ENCODE assay signal across 32 cellular contexts in genomic region chr13:101393140-101393539, GRCh38. TPM values are rescaled to one million over a fixed set of nuclear protein-coding genes. Genes with fewer than 3 reads are reported as not detected.
"Had no signal": no experiment of that assay in that cellular context is flagged by ENCODE, and none has a peak within 500 bp of the region (broad histone marks: within the 10 kb centered on the region; RNA-seq: fewer than 3 reads in every experiment).

No MANE protein-coding gene starts in this region.

- FAIRE-seq: bronchial epithelial cell, K562, TTC549 had no signal

- H3K36me3 Mint-ChIP-seq: activated naive CD8-positive, alpha-beta T cell treated with anti-CD3 and anti-CD28 coated beads for 36 hours had no signal

- H3K4me3 Mint-ChIP-seq: activated CD4-positive, alpha-beta T cell treated with anti-CD3 and anti-CD28 coated beads, Interleukin-2, amount 10 ng/mL, durations not matched to agents 24 days and 14 days; activated CD8-positive, alpha-beta T cell treated with anti-CD3 and anti-CD28 coated beads for 36 hours; activated naive CD8-positive, alpha-beta T cell treated with anti-CD3 and anti-CD28 coated beads for 36 hours; activated T-cell treated with anti-CD3 and anti-CD28 coated beads, Interleukin-2, amount 50 U/mL, for 72 hours; activated T-helper 17 cell treated with anti-CD3 and anti-CD28 coated beads, Interleukin-2, amount 50 U/mL, for 72 hours; T-helper 1 cell treated with Interleukin-12 subunit alpha and Interleukin-12 subunit beta and Interleukin-4 antibody, amounts not matched to agents 30 μg/mL and 1 μg/mL, for 36 hours; T-helper 2 cell treated with Interferon-gamma antibody and Interleukin-4, amounts not matched to agents 5 μg/mL and 100 μg/mL, for 36 hours had no signal

- H3K36me3 ChIP-seq: SJSA1 had no signal

- H3K9me3 ChIP-seq: SJSA1 had no signal

- H3K9me3 Mint-ChIP-seq: activated CD4-positive, alpha-beta T cell treated with anti-CD3 and anti-CD28 coated beads, Interleukin-2, amount 10 ng/mL, durations not matched to agents 24 days and 14 days; activated CD8-positive, alpha-beta T cell treated with anti-CD3 and anti-CD28 coated beads for 36 hours; activated naive CD8-positive, alpha-beta T cell treated with anti-CD3 and anti-CD28 coated beads for 36 hours; activated T-helper 17 cell treated with anti-CD3 and anti-CD28 coated beads, Interleukin-2, amount 50 U/mL, for 72 hours; T-helper 1 cell treated with Interleukin-12 subunit alpha and Interleukin-12 subunit beta and Interleukin-4 antibody, amounts not matched to agents 30 μg/mL and 1 μg/mL, for 36 hours; T-helper 2 cell treated with Interferon-gamma antibody and Interleukin-4, amounts not matched to agents 5 μg/mL and 100 μg/mL, for 36 hours had no signal

- DNase-seq: activated CD4-positive, alpha-beta T cell treated with anti-CD3 and anti-CD28 coated beads, Interleukin-2, amount 10 ng/mL, durations not matched to agents 24 days and 14 days; activated CD4-positive, alpha-beta T cell treated with anti-CD3 and anti-CD28 coated beads, Interleukin-2, amount 50 U/mL, for 4 hours; activated CD8-positive, alpha-beta T cell treated with anti-CD3 and anti-CD28 coated beads for 36 hours; activated effector memory CD4-positive, alpha-beta T cell treated with anti-CD3 and anti-CD28 coated beads, Interleukin-2, amount 50 U/mL, for 16 hours; activated naive CD4-positive, alpha-beta T cell; activated naive CD4-positive, alpha-beta T cell treated with anti-CD3 and anti-CD28 coated beads, Interleukin-2, amount 50 U/mL, for 16 hours; activated naive CD8-positive, alpha-beta T cell treated with anti-CD3 and anti-CD28 coated beads for 36 hours; activated T-cell treated with anti-CD3 and anti-CD28 coated beads, Interleukin-2, amount 50 U/mL, for 1 hour; activated T-cell treated with anti-CD3 and anti-CD28 coated beads, Interleukin-2, amount 50 U/mL, for 72 hours; amniotic stem cell; aorta; caudate nucleus; cerebellar nuclear complex; NCI-H1105; NCI-H1436; NCI-H1694; NCI-H1930; NCI-H2081 treated with DMSO at 0.1 percent for 48 hours; NCI-H2171; NCI-H510A; NCI-H526; NCI-H748 treated with DMSO at 0.1 percent for 48 hours; OCI-M1; SHP77 treated with DMSO at 0.1 percent for 48 hours had no signal

- H3K27ac Mint-ChIP-seq: activated CD4-positive, alpha-beta T cell treated with anti-CD3 and anti-CD28 coated beads, Interleukin-2, amount 10 ng/mL, durations not matched to agents 24 days and 14 days; activated CD8-positive, alpha-beta T cell treated with anti-CD3 and anti-CD28 coated beads for 36 hours; activated naive CD8-positive, alpha-beta T cell treated with anti-CD3 and anti-CD28 coated beads for 36 hours; activated T-cell treated with anti-CD3 and anti-CD28 coated beads, Interleukin-2, amount 50 U/mL, for 72 hours; activated T-helper 17 cell treated with anti-CD3 and anti-CD28 coated beads, Interleukin-2, amount 50 U/mL, for 72 hours; T-helper 1 cell treated with Interleukin-12 subunit alpha and Interleukin-12 subunit beta and Interleukin-4 antibody, amounts not matched to agents 30 μg/mL and 1 μg/mL, for 36 hours; T-helper 2 cell treated with Interferon-gamma antibody and Interleukin-4, amounts not matched to agents 5 μg/mL and 100 μg/mL, for 36 hours had no signal

- H3K27me3 ChIP-seq: SJSA1 had no signal

- H3K27ac ChIP-seq: SJSA1 had no signal

- ATAC-seq: activated CD8-positive, alpha-beta T cell treated with anti-CD3 and anti-CD28 coated beads for 36 hours; activated T-cell treated with anti-CD3 and anti-CD28 coated beads, Interleukin-2, amount 50 U/mL, for 72 hours; activated T-helper 17 cell treated with anti-CD3 and anti-CD28 coated beads, Interleukin-2, amount 50 U/mL, for 72 hours; K562 had no signal

- H3K27me3 Mint-ChIP-seq: activated CD4-positive, alpha-beta T cell treated with anti-CD3 and anti-CD28 coated beads, Interleukin-2, amount 10 ng/mL, durations not matched to agents 24 days and 14 days; activated CD8-positive, alpha-beta T cell treated with anti-CD3 and anti-CD28 coated beads for 36 hours had no signal

- H3K4me1 Mint-ChIP-seq: activated CD4-positive, alpha-beta T cell treated with anti-CD3 and anti-CD28 coated beads, Interleukin-2, amount 10 ng/mL, durations not matched to agents 24 days and 14 days; activated naive CD8-positive, alpha-beta T cell treated with anti-CD3 and anti-CD28 coated beads for 36 hours had no signal

- H3K4me3 ChIP-seq: K562, SJSA1 had no signal

RNA-seq across cellular contexts. Expression of gene NALCN, which starts 23.2 kb away (rescaled TPM):
- total RNA-seq: activated CD4-positive, alpha-beta T cell treated with anti-CD3 and anti-CD28 coated beads, Interleukin-2, amount 10 ng/mL, durations not matched to agents 24 days and 14 days; activated CD8-positive, alpha-beta memory T cell treated with anti-CD3 and anti-CD28 coated beads for 36 hours; activated CD8-positive, alpha-beta T cell treated with anti-CD3 and anti-CD28 coated beads for 36 hours; activated naive CD8-positive, alpha-beta T cell treated with anti-CD3 and anti-CD28 coated beads for 36 hours; activated T-cell treated with anti-CD3 and anti-CD28 coated beads, Interleukin-2, amount 50 U/mL, for 72 hours; activated T-helper 17 cell treated with anti-CD3 and anti-CD28 coated beads, Interleukin-2, amount 50 U/mL, for 72 hours; K562 had no signal
- polyA plus RNA-seq: K562 had no signal

RNA-seq across cellular contexts. Expression of gene ITGBL1, which starts 59.3 kb away (rescaled TPM):
- total RNA-seq: activated CD4-positive, alpha-beta T cell treated with anti-CD3 and anti-CD28 coated beads, Interleukin-2, amount 10 ng/mL, durations not matched to agents 24 days and 14 days; activated CD8-positive, alpha-beta memory T cell treated with anti-CD3 and anti-CD28 coated beads for 36 hours; activated CD8-positive, alpha-beta T cell treated with anti-CD3 and anti-CD28 coated beads for 36 hours; activated naive CD8-positive, alpha-beta T cell treated with anti-CD3 and anti-CD28 coated beads for 36 hours; activated T-cell treated with anti-CD3 and anti-CD28 coated beads, Interleukin-2, amount 50 U/mL, for 72 hours had no signal
